In genomic region chr2:27323592-27324285, GRCh38 we compare ENCODE assay signal across 8 cellular contexts. TPM values are rescaled to one million over a fixed set of nuclear protein-coding genes. Genes with fewer than 3 reads are reported as not detected.
DNase-seq lines count a peak whose midpoint lies in the region; ATAC-seq and TF ChIP-seq lines count a peak whose summit lies in the region.

No MANE protein-coding gene starts in this region.

- peak overlapping the region; percentile 95 to 100 (median 96) for H3K4me3 Mint-ChIP-seq in CD4-positive, alpha-beta memory T cell
- peak overlapping the region; percentile 92 to 100 (median 98) for H3K4me3 Mint-ChIP-seq in naive B cell

- peak overlapping the region; percentile 96 to 100 (median 98) for H3K27ac Mint-ChIP-seq in CD4-positive, alpha-beta memory T cell
- peak overlapping the region; percentile 97 to 100 (median 99) for H3K27ac Mint-ChIP-seq in naive B cell

- no peaks in the 10 kb centered on the region for H3K9me3 ChIP-seq in CD4-positive, alpha-beta memory T cell (ENCODE audit: control insufficient read depth in 1 of 2, low read length in 2 of 2)

- CTCF ChIA-PET in CD4-positive, alpha-beta memory T cell (lab: Charles Lee; ENCODE audit: partially characterized antibody) = interaction anchor here (1.5 to 1.9 kb wide), 2 partner anchors 21 to 58 kb away, joined by 4 to 17 read pairs; no protein-coding TSS in a partner anchor

- POLR2A ChIA-PET in CD4-positive, alpha-beta memory T cell (lab: Charles Lee; ENCODE audit: partially characterized antibody) = interaction anchor here (0.6 to 3.3 kb wide), 14 partner anchors 9 to 359 kb away, joined by 3 to 19 read pairs (median 9); partner anchors contain the start of genes AGBL5, EIF2B4, GTF3C2 and NRBP1

- peaks cover 14% of the 10 kb centered on the region for H3K36me3 ChIP-seq in CD4-positive, alpha-beta memory T cell (ENCODE audit: insufficient read depth, low read length)

- peaks cover 12 to 28% (median 18%) of the 10 kb centered on the region in 4 donors for H3K4me1 Mint-ChIP-seq in CD4-positive, alpha-beta memory T cell
- H3K4me1 Mint-ChIP-seq in naive B cell = peaks cover 20 to 22% (median 21%) of the 10 kb centered on the region in 3 donors

- H3K4me3 ChIP-seq in CD4-positive, alpha-beta memory T cell (ENCODE audit: low read length in 2 of 2) = peak overlapping the region; percentile 81 to 97
- H3K4me3 ChIP-seq in dorsolateral prefrontal cortex = peak overlapping the region; percentile 68 to 99 (median 87)

- DNase-seq in CD4-positive, alpha-beta memory T cell = no peak
- DNase-seq in NCI-H69 (lab: John Stamatoyannopoulos, UW) (peak; percentile 24), dorsolateral prefrontal cortex (no peak), naive B cell (no peak), NCI-H1436 treated with DMSO at 0.1 percent for 48 hours (lab: John Stamatoyannopoulos, UW) (no peak), NCI-H1092 (lab: John Stamatoyannopoulos, UW) (no peak), middle frontal gyrus (ENCODE audit: extremely low spot score, low spot score) (no peak)

- peak overlapping the region; percentile 95 for H3K27ac ChIP-seq in CD4-positive, alpha-beta memory T cell (ENCODE audit: low read depth, low read length)
- H3K27ac ChIP-seq in dorsolateral prefrontal cortex = peak overlapping the region in 57 of 59 donors; percentile 74 to 99 (median 93)

- intact Hi-C loops in CD4-positive, alpha-beta memory T cell (cut with micrococcal nuclease) = loop anchor here (1.0 kb wide), 2 partner anchors 33 to 166 kb away; partner anchors contain the start of genes GTF3C2 and IFT172
- intact Hi-C loops in dorsolateral prefrontal cortex (cut with DNase I) = loop anchor here (2.0 to 10.0 kb wide), 4 partner anchors 33 to 359 kb away; partner anchors contain the start of gene GTF3C2 (in 2 of the 2)

- ATAC-seq in naive B cell (ENCODE audit: low read depth in 2 of 2) = no peak
- no peak for ATAC-seq in HG03280 (IDR thresholded peaks at IDR 0.05; ENCODE audit: unreplicated experiment)

- peaks cover 25% of the 10 kb centered on the region for H3K4me1 ChIP-seq in CD4-positive, alpha-beta memory T cell (ENCODE audit: insufficient read depth, low read length)

- H3K27me3 ChIP-seq in CD4-positive, alpha-beta memory T cell (ENCODE audit: insufficient read depth, low read length) = no peaks in the 10 kb centered on the region
- no peaks in the 10 kb centered on the region for H3K27me3 ChIP-seq in dorsolateral prefrontal cortex

- peaks cover 21 to 40% of the 10 kb centered on the region in 2 donors for H3K36me3 Mint-ChIP-seq in CD4-positive, alpha-beta memory T cell
- H3K36me3 Mint-ChIP-seq in naive B cell = peaks cover 20 to 22% of the 10 kb centered on the region in 2 donors

- H3K9me3 Mint-ChIP-seq in CD4-positive, alpha-beta memory T cell = peaks cover 0 to 2% (median 0%) of the 10 kb centered on the region in 8 donors
- no peaks in the 10 kb centered on the region for H3K9me3 Mint-ChIP-seq in naive B cell

- no peak for TF ChIP-seq CTCF in dorsolateral prefrontal cortex (IDR thresholded peaks at IDR 0.05 in 54 of 56, conservative IDR thresholded peaks at IDR 0.05 in 2 of 56; ENCODE audit: low read depth in 1 of 56, partially characterized antibody in 56 of 56)

- H3K27me3 Mint-ChIP-seq in CD4-positive, alpha-beta memory T cell = no peaks in the 10 kb centered on the region
- no peaks in the 10 kb centered on the region for H3K27me3 Mint-ChIP-seq in naive B cell

RNA-seq across cellular contexts. Expression of gene MPV17, which starts 0.8 kb away (rescaled TPM):
- 10 to 100 TPM; 89.3 to 93.3 TPM for total RNA-seq in CD4-positive, alpha-beta memory T cell
- 100 to 1,000 TPM; 125 to 162 TPM for polyA plus RNA-seq in CD4-positive, alpha-beta memory T cell
- total RNA-seq in dorsolateral prefrontal cortex = 100 to 1,000 TPM in 76 of 120 experiments, 10 to 100 TPM in 44; 78.1 to 133 (median 103) TPM
- 100 to 1,000 TPM; 133 to 234 (median 151) TPM for polyA plus RNA-seq in naive B cell (ENCODE audit: low read depth in 6 of 6)

RNA-seq across cellular contexts. Expression of gene UCN, which starts 15.5 kb away (rescaled TPM):
- 1 to 10 TPM; 5.1 to 5.4 TPM for total RNA-seq in CD4-positive, alpha-beta memory T cell
- under 1 TPM in 1 of 2 donors, not detected in 1; 0.84 TPM for polyA plus RNA-seq in CD4-positive, alpha-beta memory T cell
- total RNA-seq in dorsolateral prefrontal cortex = 10 to 100 TPM in 45 of 120 experiments, 1 to 10 TPM in 75; 4.9 to 16.4 (median 9.2) TPM
- polyA plus RNA-seq in naive B cell (ENCODE audit: low read depth in 6 of 6) = 1 to 10 TPM in 1 of 6 donors, under 1 TPM in 3, not detected in 2; 0.55 to 1.4 (median 0.91) TPM

RNA-seq across cellular contexts. Expression of gene GTF3C2, which starts 32.8 kb away (rescaled TPM):
- total RNA-seq in CD4-positive, alpha-beta memory T cell = 10 to 100 TPM; 82.9 to 90.8 TPM
- polyA plus RNA-seq in CD4-positive, alpha-beta memory T cell = 10 to 100 TPM; 37.7 to 51.8 TPM
- total RNA-seq in dorsolateral prefrontal cortex = 10 to 100 TPM; 37.3 to 76.0 (median 50.6) TPM
- polyA plus RNA-seq in naive B cell (ENCODE audit: low read depth in 6 of 6) = 10 to 100 TPM; 31.8 to 50.6 (median 39.9) TPM

RNA-seq across cellular contexts. Expression of gene TRIM54, which starts 41.5 kb away (rescaled TPM):
- total RNA-seq in CD4-positive, alpha-beta memory T cell = under 1 TPM in 1 of 2 experiments, not detected in 1; 0.17 TPM
- polyA plus RNA-seq in CD4-positive, alpha-beta memory T cell = not detected
- total RNA-seq in dorsolateral prefrontal cortex = 10 to 100 TPM in 37 of 120 experiments, 1 to 10 TPM in 83; 2.6 to 27.6 (median 9.0) TPM
- not detected for polyA plus RNA-seq in naive B cell (ENCODE audit: low read depth in 6 of 6)

RNA-seq across cellular contexts. Expression of gene EIF2B4, which starts 46.4 kb away (rescaled TPM):
- total RNA-seq in CD4-positive, alpha-beta memory T cell = 10 to 100 TPM; 48.4 to 56.0 TPM
- polyA plus RNA-seq in CD4-positive, alpha-beta memory T cell = 10 to 100 TPM; 33.4 to 35.1 TPM
- total RNA-seq in dorsolateral prefrontal cortex = 10 to 100 TPM; 24.0 to 55.0 (median 38.2) TPM
- polyA plus RNA-seq in naive B cell (ENCODE audit: low read depth in 6 of 6) = 10 to 100 TPM; 16.3 to 38.9 (median 30.3) TPM
